In the genomic region with DNA sequence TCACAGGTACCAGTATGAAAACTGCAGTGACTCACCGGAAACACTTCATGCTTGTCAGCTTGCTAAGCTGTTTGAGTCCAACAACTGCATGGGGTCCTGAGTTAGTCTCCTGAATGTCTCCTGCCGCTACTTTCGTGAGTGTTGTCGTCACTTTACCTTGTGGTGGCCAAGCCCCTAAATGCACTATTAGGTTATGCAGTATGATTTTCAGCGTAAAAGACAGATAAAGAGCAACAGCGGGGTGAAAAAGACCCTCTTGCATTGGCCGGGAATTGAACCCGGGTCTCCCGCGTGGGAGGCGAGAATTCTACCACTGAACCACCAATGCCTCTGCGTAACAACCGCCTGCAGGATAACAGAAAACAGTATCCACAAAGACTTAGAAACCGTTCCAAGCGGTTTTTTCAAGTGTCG, we compare ENCODE assay signal across 9 cellular contexts. TPM values are rescaled to one million over a fixed set of nuclear protein-coding genes. Genes with fewer than 3 reads are reported as not detected.
DNase-seq lines count a peak whose midpoint lies in the region; TF ChIP-seq lines count a peak whose summit lies in the region.
"Not testable (repeated sequence)": the region's sequence is repeated elsewhere in the genome, so short reads cannot be mapped to it uniquely, and the experiment has no call there.
"Had no signal": no experiment of that assay in that cellular context is flagged by ENCODE, and none has a peak within 500 bp of the region (broad histone marks: within the 10 kb centered on the region; RNA-seq: fewer than 3 reads in every experiment).

No MANE protein-coding gene starts in this region.

- not testable (repeated sequence) for H3K36me3 ChIP-seq in PC-9 (ENCODE audit: low read depth); iPS-18a (ENCODE audit: control insufficient read depth, low read depth, low read length)

- not testable (repeated sequence) for H3K27ac ChIP-seq in PC-9; iPS-18a (ENCODE audit: low read length)

- H3K9me2 ChIP-seq in PC-9 (ENCODE audit: insufficient read depth): not testable (repeated sequence)

- not testable (repeated sequence) for H2AFZ ChIP-seq in PC-9

- POLR2A ChIA-PET in PC-9 (lab: Charles Lee; ENCODE audit: unreplicated experiment): not testable (repeated sequence)

- not testable (repeated sequence) for H3K4me1 ChIP-seq in PC-9 (replicated peaks; ENCODE audit: insufficient read depth); iPS-18a (ENCODE audit: control insufficient read depth, low read depth, low read length)

- CTCF ChIA-PET in PC-9 (lab: Charles Lee): not testable (repeated sequence)

- H3K4me2 ChIP-seq in PC-9: peak overlapping the region; percentile 53

- TF ChIP-seq CTCF in GM12865 (IDR thresholded peaks at IDR 0.05; ENCODE audit: insufficient read depth, low read depth, low read length, missing control alignments); PC-9 (conservative IDR thresholded peaks at IDR 0.05): not testable (repeated sequence)

- intact Hi-C loops in PC-9 (cut with micrococcal nuclease; ENCODE audit: unreplicated experiment): not testable (repeated sequence)

- not testable (repeated sequence) for H3K79me2 ChIP-seq in PC-9 (ENCODE audit: low read depth)

- DNase-seq in AG08395 (ENCODE audit: low spot score): peak; percentile 7
- peak; percentile 24 for DNase-seq in GM12865 (ENCODE audit: low read depth)
- DNase-seq in LHCN-M2 (ENCODE audit: low read depth): peak; percentile 58
- peak; percentile 36 to 66 for DNase-seq in PC-9
- peak; percentile 31 to 56 (median 54) for DNase-seq in activated CD8-positive, alpha-beta memory T cell treated with anti-CD3 and anti-CD28 coated beads for 48 hours (ENCODE audit: low read depth in 2 of 3, low spot score in 2 of 3)
- DNase-seq in dedifferentiated amniotic fluid mesenchymal stem cell (ENCODE audit: extremely low spot score): peak; percentile 42
- peak; percentile 10 for DNase-seq in retina

- H3K9me3 ChIP-seq in PC-9 (ENCODE audit: insufficient read depth, low read depth); iPS-18a (ENCODE audit: control insufficient read depth, low read depth, low read length): not testable (repeated sequence)

- H4K20me1 ChIP-seq in PC-9 (ENCODE audit: insufficient read depth): not testable (repeated sequence)

- not testable (repeated sequence) for H3K9ac ChIP-seq in iPS-18a (ENCODE audit: low read length)

- H3K27me3 ChIP-seq in PC-9 (ENCODE audit: insufficient read depth, low read depth); iPS-18a (ENCODE audit: control insufficient read depth, insufficient read depth, low read length): not testable (repeated sequence)

- H3K4me3 ChIP-seq in GM12865 (ENCODE audit: low read depth, low read length); PC-9: not testable (repeated sequence)
- peak overlapping the region; percentile 33 for H3K4me3 ChIP-seq in iPS-18a (ENCODE audit: low read length)

- TSS peak; percentile 100 for BruUV-seq in PC-9 (replicated peaks; lab: Mats Ljungman, UMichigan)

- not testable (repeated sequence) for H3F3A ChIP-seq in PC-9 (ENCODE audit: insufficient read depth, low read depth)

RNA-seq across cellular contexts. Expression of a gene that starts 31.6 kb away (rescaled TPM):
- total RNA-seq in LHCN-M2 (2014; rRNA removed) (under 0.01 TPM in 1 of 2 replicates, not detected in the other), PC-9 (2021) (1,333 and 3,235 TPM in 2 replicates)
- 19.4 TPM for polyA plus RNA-seq in LHCN-M2 (2012)
- total RNA-seq: right atrium auricular region had no signal

Comparison
In these comparisons a context has a peak if more than half of its experiments do, and no peak if none do; other contexts are left out.
1. DNase-seq: peak in every context shown above with its lines; median percentile 58 in LHCN-M2; 54 in activated CD8-positive, alpha-beta memory T cell treated with anti-CD3 and anti-CD28 coated beads for 48 hours; 51 in PC-9; 42 in dedifferentiated amniotic fluid mesenchymal stem cell; 24 in GM12865; 10 in retina; 7 in AG08395.
2. RNA of a gene that starts 31.6 kb away (total RNA-seq): 1,333 to 3,235 TPM in PC-9; under 0.01 TPM in LHCN-M2; every median in the first group is over 1,000 times any median in the second.